1 cellular context compared by ENCODE assay signal in the genomic region with DNA sequence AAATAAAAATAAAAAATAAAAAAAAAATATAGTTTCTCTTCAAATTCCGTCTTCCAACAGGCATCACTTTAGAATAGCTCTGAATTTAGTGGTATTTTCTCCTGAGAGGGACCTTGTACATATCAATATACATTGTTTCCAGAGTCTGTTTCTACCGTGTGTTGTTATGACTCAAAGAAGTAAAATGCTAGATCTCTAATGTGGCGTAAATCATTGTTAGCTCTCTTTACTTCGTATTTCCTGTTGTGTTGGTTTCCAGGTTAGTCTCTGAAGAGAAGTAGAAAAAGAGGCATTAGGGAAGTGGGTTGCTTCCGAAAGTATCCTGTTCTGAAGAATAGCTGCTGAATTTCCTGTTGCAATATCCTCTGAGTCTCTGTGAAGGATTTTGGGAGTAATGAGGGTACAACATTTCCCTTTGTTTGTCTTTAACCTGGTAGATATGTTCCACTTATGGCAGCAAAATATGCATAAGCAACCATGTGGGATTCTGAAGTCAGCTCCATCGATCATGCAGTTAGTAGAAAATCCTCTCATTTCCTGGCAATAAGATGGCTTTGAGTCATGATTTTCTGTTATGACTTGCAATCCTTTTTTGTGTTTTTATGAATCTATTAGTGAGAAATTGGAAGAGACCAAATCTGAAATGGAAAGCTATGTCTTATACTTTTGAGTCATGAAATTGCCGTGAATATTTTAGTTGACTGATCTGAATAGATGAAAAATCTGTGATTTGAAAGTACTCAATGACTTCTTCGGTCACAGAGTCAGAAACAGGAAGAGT.
TF ChIP-seq lines count a peak whose summit lies in the region.

No MANE protein-coding gene starts in this region.

TF ChIP-seq in GM23338, 12 proteins besides CTCF, POLR2A, EP300 and RAD21 (continued from another document):
- no peak for TF ChIP-seq ZNF462 (CRISPR knock-in tag; IDR thresholded peaks at IDR 0.05)
- no peak for TF ChIP-seq JUNB (IDR thresholded peaks at IDR 0.05; ENCODE audit: unreplicated experiment)
